Comparison of ENCODE assay signal across 1 cellular context in the genomic region with DNA sequence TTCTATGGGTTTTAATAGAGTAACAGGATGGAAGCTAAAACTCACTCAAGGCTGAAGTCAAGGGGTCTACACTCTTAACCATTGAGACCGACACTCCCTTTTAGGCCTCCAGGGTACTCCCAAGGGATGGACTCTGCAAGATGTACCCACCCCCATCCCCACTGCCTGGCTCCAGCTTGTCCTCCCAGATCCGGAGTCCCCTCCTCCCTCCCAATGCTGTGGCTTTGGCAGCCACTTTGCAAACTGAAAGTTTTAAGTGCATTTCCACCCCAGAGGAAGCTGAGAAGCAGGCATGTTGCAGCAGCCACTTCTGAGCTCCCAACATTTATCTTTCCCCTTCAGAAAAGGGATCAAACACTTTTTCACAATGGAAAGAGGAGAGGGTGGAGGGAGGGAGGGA.
TF ChIP-seq lines count a peak whose summit lies in the region.

No MANE protein-coding gene starts in this region.

TF ChIP-seq in SK-N-SH treated with all-trans-retinoic acid at 6 μM for 48 hours, 23 proteins besides CTCF, POLR2A, EP300 and RAD21:
- TF ChIP-seq, protein P1, sequence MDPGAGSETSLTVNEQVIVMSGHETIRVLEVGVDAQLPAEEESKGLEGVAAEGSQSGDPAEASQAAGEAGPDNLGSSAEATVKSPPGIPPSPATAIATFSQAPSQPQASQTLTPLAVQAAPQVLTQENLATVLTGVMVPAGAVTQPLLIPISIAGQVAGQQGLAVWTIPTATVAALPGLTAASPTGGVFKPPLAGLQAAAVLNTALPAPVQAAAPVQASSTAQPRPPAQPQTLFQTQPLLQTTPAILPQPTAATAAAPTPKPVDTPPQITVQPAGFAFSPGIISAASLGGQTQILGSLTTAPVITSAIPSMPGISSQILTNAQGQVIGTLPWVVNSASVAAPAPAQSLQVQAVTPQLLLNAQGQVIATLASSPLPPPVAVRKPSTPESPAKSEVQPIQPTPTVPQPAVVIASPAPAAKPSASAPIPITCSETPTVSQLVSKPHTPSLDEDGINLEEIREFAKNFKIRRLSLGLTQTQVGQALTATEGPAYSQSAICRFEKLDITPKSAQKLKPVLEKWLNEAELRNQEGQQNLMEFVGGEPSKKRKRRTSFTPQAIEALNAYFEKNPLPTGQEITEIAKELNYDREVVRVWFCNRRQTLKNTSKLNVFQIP (CRISPR knock-in tag; IDR thresholded peaks at IDR 0.05; ENCODE audit: borderline replicate concordance, low read depth), result no peak
- TF ChIP-seq ZC3H10 (CRISPR knock-in tag; IDR thresholded peaks at IDR 0.05) (no peak), CSDC2 (CRISPR knock-in tag; IDR thresholded peaks at IDR 0.05) (no peak), ISL1 (CRISPR knock-in tag; IDR thresholded peaks at IDR 0.05) (no peak)
- TF ChIP-seq, protein P2, sequence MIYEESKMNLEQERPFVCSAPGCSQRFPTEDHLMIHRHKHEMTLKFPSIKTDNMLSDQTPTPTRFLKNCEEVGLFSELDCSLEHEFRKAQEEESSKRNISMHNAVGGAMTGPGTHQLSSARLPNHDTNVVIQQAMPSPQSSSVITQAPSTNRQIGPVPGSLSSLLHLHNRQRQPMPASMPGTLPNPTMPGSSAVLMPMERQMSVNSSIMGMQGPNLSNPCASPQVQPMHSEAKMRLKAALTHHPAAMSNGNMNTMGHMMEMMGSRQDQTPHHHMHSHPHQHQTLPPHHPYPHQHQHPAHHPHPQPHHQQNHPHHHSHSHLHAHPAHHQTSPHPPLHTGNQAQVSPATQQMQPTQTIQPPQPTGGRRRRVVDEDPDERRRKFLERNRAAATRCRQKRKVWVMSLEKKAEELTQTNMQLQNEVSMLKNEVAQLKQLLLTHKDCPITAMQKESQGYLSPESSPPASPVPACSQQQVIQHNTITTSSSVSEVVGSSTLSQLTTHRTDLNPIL (CRISPR knock-in tag; IDR thresholded peaks at IDR 0.05; ENCODE audit: low read depth), result no peak
- TF ChIP-seq, protein P3, sequence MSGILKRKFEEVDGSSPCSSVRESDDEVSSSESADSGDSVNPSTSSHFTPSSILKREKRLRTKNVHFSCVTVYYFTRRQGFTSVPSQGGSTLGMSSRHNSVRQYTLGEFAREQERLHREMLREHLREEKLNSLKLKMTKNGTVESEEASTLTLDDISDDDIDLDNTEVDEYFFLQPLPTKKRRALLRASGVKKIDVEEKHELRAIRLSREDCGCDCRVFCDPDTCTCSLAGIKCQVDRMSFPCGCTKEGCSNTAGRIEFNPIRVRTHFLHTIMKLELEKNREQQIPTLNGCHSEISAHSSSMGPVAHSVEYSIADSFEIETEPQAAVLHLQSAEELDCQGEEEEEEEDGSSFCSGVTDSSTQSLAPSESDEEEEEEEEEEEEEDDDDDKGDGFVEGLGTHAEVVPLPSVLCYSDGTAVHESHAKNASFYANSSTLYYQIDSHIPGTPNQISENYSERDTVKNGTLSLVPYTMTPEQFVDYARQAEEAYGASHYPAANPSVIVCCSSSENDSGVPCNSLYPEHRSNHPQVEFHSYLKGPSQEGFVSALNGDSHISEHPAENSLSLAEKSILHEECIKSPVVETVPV (CRISPR knock-in tag; IDR thresholded peaks at IDR 0.05), result no peak
